8 cellular contexts compared by ENCODE assay signal in genomic region chrX:24081661-24082154, GRCh38. TPM values are rescaled to one million over a fixed set of nuclear protein-coding genes. Genes with fewer than 3 reads are reported as not detected.
DNase-seq lines count a peak whose midpoint lies in the region; ATAC-seq and TF ChIP-seq lines count a peak whose summit lies in the region.

No MANE protein-coding gene starts in this region.

- H3K36me3 ChIP-seq in HCT116 (ENCODE audit: control insufficient read depth in 1 of 2, insufficient read depth in 2 of 2, low read length in 2 of 2) = 0 out of 4 replicates have a peak, but pooled peaks cover 5% of the 10 kb centered on the region in 2 experiments
- H3K36me3 ChIP-seq in uterus = no peaks in the 10 kb centered on the region

- no peaks in the 10 kb centered on the region for H3K27me3 Mint-ChIP-seq in activated CD8-positive, alpha-beta T cell treated with anti-CD3 and anti-CD28 coated beads for 36 hours
- no peaks in the 10 kb centered on the region for H3K27me3 Mint-ChIP-seq in osteocyte (ENCODE audit: unreplicated experiment)

- H3K27me3 ChIP-seq in HCT116 (ENCODE audit: insufficient read depth, low read length) (no peaks in the 10 kb centered on the region), uterus (no peaks in the 10 kb centered on the region)

- no peak overlapping the region for H3K9ac ChIP-seq in HCT116 (ENCODE audit: low read length)

- BruUV-seq in HCT116 (replicated peaks; lab: Mats Ljungman, UMichigan) = no TSS peak

- CTCF ChIA-PET in HCT116 (lab: Charles Lee) = interaction anchor here (0.7 to 1.5 kb wide), 4 partner anchors 16 to 178 kb away, joined by 3 to 4 read pairs (median 3); no protein-coding TSS in a partner anchor
- CTCF ChIA-PET in activated CD8-positive, alpha-beta T cell treated with anti-CD3 and anti-CD28 coated beads for 36 hours (lab: Charles Lee) = interaction anchor here (1.0 to 1.6 kb wide), 4 partner anchors 27 to 161 kb away, joined by 3 to 5 read pairs (median 4); partner anchors contain the start of gene EIF2S3

- H3K36me3 Mint-ChIP-seq in activated CD8-positive, alpha-beta T cell treated with anti-CD3 and anti-CD28 coated beads for 36 hours (ENCODE audit: low read depth) = peaks cover 15% of the 10 kb centered on the region
- H3K36me3 Mint-ChIP-seq in osteocyte (ENCODE audit: unreplicated experiment) = peaks cover 19% of the 10 kb centered on the region

- H3K79me2 ChIP-seq in HCT116 (ENCODE audit: insufficient read depth, low read length) = no peaks in the 10 kb centered on the region

- TF ChIP-seq RAD21 in HCT116 (IDR thresholded peaks at IDR 0.05; ENCODE audit: low read depth) = peak; percentile 59

- H3K4me3 ChIP-seq in HCT116 (replicated peaks in 1 of 2; ENCODE audit: low read depth in 1 of 2, low read length in 2 of 2) (no peak overlapping the region), uterus (no peak overlapping the region)

- H3K4me3 Mint-ChIP-seq in activated CD8-positive, alpha-beta T cell treated with anti-CD3 and anti-CD28 coated beads for 36 hours = peak overlapping the region; percentile 45
- H3K4me3 Mint-ChIP-seq in osteocyte (ENCODE audit: unreplicated experiment) = no peak overlapping the region

- peak; percentile 26 to 81 (median 48) for TF ChIP-seq CTCF in HCT116 (IDR thresholded peaks at IDR 0.05 in 2 of 3, conservative IDR thresholded peaks at IDR 0.05 in 1 of 3; ENCODE audit: borderline replicate concordance in 1 of 3, insufficient read depth in 1 of 3, low read depth in 2 of 3, low read length in 2 of 3)
- TF ChIP-seq CTCF in activated CD8-positive, alpha-beta T cell treated with anti-CD3 and anti-CD28 coated beads for 36 hours (IDR thresholded peaks at IDR 0.05) = peak; percentile 50
- TF ChIP-seq CTCF in osteocyte (IDR thresholded peaks at IDR 0.05) = peak; percentile 78
- TF ChIP-seq CTCF in uterus (IDR thresholded peaks at IDR 0.05) = peak in 2 of 4 experiments; percentile 22 to 41

- H3K9me3 Mint-ChIP-seq in activated CD8-positive, alpha-beta T cell treated with anti-CD3 and anti-CD28 coated beads for 36 hours = no peaks in the 10 kb centered on the region
- no peaks in the 10 kb centered on the region for H3K9me3 Mint-ChIP-seq in osteocyte (ENCODE audit: unreplicated experiment)

- H3K27ac Mint-ChIP-seq in activated CD8-positive, alpha-beta T cell treated with anti-CD3 and anti-CD28 coated beads for 36 hours = no peak overlapping the region
- H3K27ac Mint-ChIP-seq in osteocyte (ENCODE audit: unreplicated experiment) = no peak overlapping the region

- H3K27ac ChIP-seq in HCT116 (ENCODE audit: low read depth, low read length) (peak overlapping the region; percentile 42; the same call in 1 of the 2 replicates), uterus (no peak overlapping the region)

- RAD21 ChIA-PET in HCT116 (lab: Charles Lee; ENCODE audit: low non-redundant PET in 1 of 2, low total read pairs in 2 of 2, uncharacterized antibody in 2 of 2, unreplicated experiment in 2 of 2) = interaction anchor here in 1 of 2 experiments (0.7 kb wide), 1 partner anchor 27 kb away, joined by 3 read pairs; no protein-coding TSS in a partner anchor

- H3K9me3 ChIP-seq in HCT116 (ENCODE audit: control insufficient read depth in 1 of 2, insufficient read depth in 1 of 2, low read depth in 1 of 2, low read length in 2 of 2) = no peaks in the 10 kb centered on the region
- H3K9me3 ChIP-seq in uterus = no peaks in the 10 kb centered on the region

- TF ChIP-seq POLR2A in HCT116 (IDR thresholded peaks at IDR 0.05; ENCODE audit: borderline replicate concordance, extremely low read depth, insufficient read depth, insufficient read length) (no peak), erythroblast (IDR thresholded peaks at IDR 0.05; ENCODE audit: low read length) (no peak), uterus (IDR thresholded peaks at IDR 0.05) (no peak)

- POLR2A ChIA-PET in HCT116 (lab: Charles Lee) = no interaction called here
- POLR2A ChIA-PET in activated CD8-positive, alpha-beta T cell treated with anti-CD3 and anti-CD28 coated beads for 36 hours (lab: Charles Lee) = no interaction called here

- peak; percentile 76 for DNase-seq in Daoy (ENCODE audit: low read depth)
- peak; percentile 50 for DNase-seq in HCT116 (ENCODE audit: low read depth, low spot score)
- peak; percentile 73 for DNase-seq in NCI-H460 (ENCODE audit: extremely low read depth, low read depth)
- peak; percentile 68 for DNase-seq in activated CD8-positive, alpha-beta T cell treated with anti-CD3 and anti-CD28 coated beads for 36 hours
- DNase-seq in erythroblast (lab: John Stamatoyannopoulos, UW) = peak; percentile 77 to 81
- peak; percentile 89 for DNase-seq in osteocyte (ENCODE audit: extremely low spot score, unreplicated experiment)
- DNase-seq in uterus = peak; percentile 25 to 53
- DNase-seq in HuH-7 (ENCODE audit: low spot score) = no peak

- H3K4me1 ChIP-seq in HCT116 (ENCODE audit: control insufficient read depth in 1 of 2, insufficient read depth in 2 of 2, low read length in 2 of 2) (peaks cover 3 to 20% of the 10 kb centered on the region in 2 experiments; a peak in 3 of 4 replicates), uterus (no peaks in the 10 kb centered on the region)

- intact Hi-C loops in HCT116 (cut with micrococcal nuclease) = loop anchor here (2.0 kb wide), 1 partner anchor 161 kb away; no protein-coding TSS in a partner anchor
- intact Hi-C loops in activated CD8-positive, alpha-beta T cell treated with anti-CD3 and anti-CD28 coated beads for 36 hours (cut with micrococcal nuclease) = loop anchor here (5.0 kb wide), 2 partner anchors 71 to 161 kb away; no protein-coding TSS in a partner anchor
- intact Hi-C loops in uterus (cut with DNase I; ENCODE audit: low total_unique reads) = no loop called here

- no peaks in the 10 kb centered on the region for H4K20me1 ChIP-seq in HCT116 (ENCODE audit: insufficient read depth)

- peaks cover 18% of the 10 kb centered on the region for H3K4me1 Mint-ChIP-seq in activated CD8-positive, alpha-beta T cell treated with anti-CD3 and anti-CD28 coated beads for 36 hours (ENCODE audit: low read depth)
- H3K4me1 Mint-ChIP-seq in osteocyte (ENCODE audit: unreplicated experiment) = peaks cover 11% of the 10 kb centered on the region

- no peaks in the 10 kb centered on the region for H3K9me2 ChIP-seq in HCT116 (ENCODE audit: insufficient read depth)

- peak overlapping the region; percentile 48 for H3K4me2 ChIP-seq in HCT116 (ENCODE audit: low read length)

- ATAC-seq in HCT116 = peak; percentile 83
- peak; percentile 73 for ATAC-seq in activated CD8-positive, alpha-beta T cell treated with anti-CD3 and anti-CD28 coated beads for 36 hours

- H2AFZ ChIP-seq in HCT116 (ENCODE audit: low read depth, low read length, poor library complexity, severe bottlenecking) = no peak overlapping the region

TF ChIP-seq in HCT116, 20 proteins besides CTCF, POLR2A, EP300 and RAD21:
- no peak for TF ChIP-seq EGR1 (IDR thresholded peaks at IDR 0.05; ENCODE audit: low read depth)
- TF ChIP-seq CBX3 (IDR thresholded peaks at IDR 0.05; ENCODE audit: low read depth) = 0 out of 2 replicates have a peak, but pooled peaks have one; percentile 12

RNA-seq across cellular contexts. Expression of gene EIF2S3, which starts 27.0 kb away (rescaled TPM):
- 161 and 176 TPM in 2 replicates for total RNA-seq in Daoy (2014; rRNA removed; shearing (Covaris generic))
- total RNA-seq in HCT116 (2021; ENCODE audit: unreplicated experiment) (273 TPM), osteocyte (360 and 369 TPM in 2 replicates), uterus (100 to 1,000 TPM in 2 of 4 donors, 10 to 100 TPM in 2; 86.8 to 374 (median 152) TPM)
- 120 and 165 TPM in 2 replicates for polyA plus RNA-seq in HCT116 (2012)
- 516 and 592 TPM in 2 replicates for total RNA-seq in NCI-H460 (2014; rRNA removed; shearing (Covaris generic))
- polyA plus RNA-seq in NCI-H460 (2014; cell fraction: nucleus; rRNA removed) = 394 and 518 TPM in 2 replicates
- 100 to 1,000 TPM; 350 to 366 TPM for total RNA-seq in activated CD8-positive, alpha-beta T cell treated with anti-CD3 and anti-CD28 coated beads for 36 hours

RNA-seq across cellular contexts. Expression of gene KLHL15, which starts 54.7 kb away (rescaled TPM):
- total RNA-seq in Daoy (2014; rRNA removed; shearing (Covaris generic)) = 8.2 and 9.4 TPM in 2 replicates
- 10.1 TPM for total RNA-seq in HCT116 (2021; ENCODE audit: unreplicated experiment)
- 2.8 and 2.9 TPM in 2 replicates for polyA plus RNA-seq in HCT116 (2012)
- total RNA-seq in NCI-H460 (2014; rRNA removed; shearing (Covaris generic)) = 18.1 and 19.3 TPM in 2 replicates
- polyA plus RNA-seq in NCI-H460 (2014; cell fraction: nucleus; rRNA removed) = 11.8 and 19.1 TPM in 2 replicates
- 10 to 100 TPM; 13.1 to 14.0 TPM for total RNA-seq in activated CD8-positive, alpha-beta T cell treated with anti-CD3 and anti-CD28 coated beads for 36 hours
- 15.8 and 16.3 TPM in 2 replicates for total RNA-seq in osteocyte
- total RNA-seq in uterus = 10 to 100 TPM in 3 of 4 donors, 1 to 10 TPM in 1; 8.7 to 47.1 (median 17.7) TPM
